In the genomic region with DNA sequence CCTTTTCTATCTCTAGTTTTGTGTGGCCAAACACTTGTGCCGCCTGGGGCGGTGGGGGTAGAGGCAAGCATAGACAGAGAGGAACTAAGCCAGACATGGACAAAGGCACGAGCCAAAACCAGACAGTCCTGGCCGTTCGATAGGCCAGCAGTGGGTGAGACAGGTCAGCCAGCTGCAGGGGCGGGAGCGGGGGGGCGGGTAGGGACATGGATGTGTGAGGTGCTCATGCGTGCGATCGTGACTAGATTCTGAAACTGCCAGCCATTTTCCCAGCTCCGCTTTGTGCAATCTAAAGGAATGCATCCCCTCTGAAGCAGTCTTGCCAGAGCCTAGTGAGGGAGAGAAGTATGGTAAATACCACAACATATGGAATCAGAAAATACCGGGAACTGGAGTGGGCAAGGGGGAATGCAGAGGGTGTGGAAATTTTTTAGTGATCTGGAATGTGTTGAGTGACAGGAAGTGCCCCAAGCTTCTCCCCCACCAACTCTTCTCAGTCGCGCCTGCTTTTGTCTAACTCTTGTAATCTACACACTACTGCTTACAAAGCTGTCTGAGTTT, we compare ENCODE assay signal across 8 cellular contexts.
DNase-seq lines count a peak whose midpoint lies in the region; ATAC-seq and TF ChIP-seq lines count a peak whose summit lies in the region.

No MANE protein-coding gene starts in this region.

- H3K9me3 ChIP-seq in Caco-2 (no peaks in the 10 kb centered on the region), MM.1S (replicated peaks; ENCODE audit: insufficient read depth, low read length) (no peaks in the 10 kb centered on the region), hepatocyte (ENCODE audit: low read depth) (no peaks in the 10 kb centered on the region)

- H3K4me3 ChIP-seq in Caco-2 (ENCODE audit: low read depth, low read length) (peak overlapping the region; percentile 49), MM.1S (ENCODE audit: low read length) (peak overlapping the region; percentile 45; the same call in 1 of the 2 replicates), astrocyte of the spinal cord (ENCODE audit: low read depth, low read length) (peak overlapping the region; percentile 72), hepatocyte (peak overlapping the region; percentile 47)

- H3K4me1 Mint-ChIP-seq in Caco-2 (ENCODE audit: low read depth, unreplicated experiment): peaks cover 7% of the 10 kb centered on the region

- H3K9me3 Mint-ChIP-seq in Caco-2 (ENCODE audit: unreplicated experiment): no peaks in the 10 kb centered on the region

- no peaks in the 10 kb centered on the region for H3K9me2 ChIP-seq in MM.1S (replicated peaks; ENCODE audit: insufficient read depth, low read length)
- no peaks in the 10 kb centered on the region for H3K9me2 ChIP-seq in hepatocyte (replicated peaks; ENCODE audit: insufficient read depth)

- under 1% methylated on average over 14 of the region's 15 CpGs for WGBS in hepatocyte (ENCODE audit: low lambda C conversion rate, missing lambda C conversion rate)

- DNase-seq in Caco-2 (peak; percentile 84 to 94), MM.1S (peak; percentile 15), astrocyte of the spinal cord (ENCODE audit: low read depth, low spot score) (peak; percentile 96), hepatocyte (ENCODE audit: low spot score) (peak; percentile 89), pulmonary artery endothelial cell (ENCODE audit: low read depth, low spot score) (peak; percentile 68), NCI-H187 (lab: John Stamatoyannopoulos, UW) (no peak)

- BruUV-seq in Caco-2 (replicated peaks; lab: Mats Ljungman, UMichigan): no TSS peak

- peak overlapping the region; percentile 98 for H3K4me3 Mint-ChIP-seq in Caco-2 (ENCODE audit: unreplicated experiment)

- H3K27ac Mint-ChIP-seq in Caco-2 (ENCODE audit: unreplicated experiment): peak overlapping the region; percentile 100

- in situ Hi-C loops in astrocyte of the spinal cord (cut with HindIII; ENCODE audit: low sequenced_read_pairs): no loop called here

- H3K27me3 ChIP-seq in Caco-2 (replicated peaks; ENCODE audit: control insufficient read depth, insufficient read depth, low read length): no peaks in the 10 kb centered on the region
- H3K27me3 ChIP-seq in MM.1S (replicated peaks; ENCODE audit: insufficient read depth, low read length): no peaks in the 10 kb centered on the region
- H3K27me3 ChIP-seq in hepatocyte: no peaks in the 10 kb centered on the region

- peak; percentile 50 for ATAC-seq in GM21576 (IDR thresholded peaks at IDR 0.05; ENCODE audit: unreplicated experiment)
- ATAC-seq in SK-N-SH treated with all-trans-retinoic acid at 6 μM for 48 hours: peak; percentile 74

- intact Hi-C loops in Caco-2 (cut with micrococcal nuclease; ENCODE audit: unreplicated experiment): loop anchor here (1.0 to 5.0 kb wide), 4 partner anchors 38 to 107 kb away; no protein-coding TSS in a partner anchor

- POLR2A ChIA-PET in Caco-2 (lab: Charles Lee): interaction anchor here (0.5 to 1.2 kb wide), 4 partner anchors 9 to 1675 kb away, joined by 3 to 7 read pairs (median 4); no protein-coding TSS in a partner anchor

- H3K4me2 ChIP-seq in MM.1S (ENCODE audit: low read depth, low read length): peak overlapping the region; percentile 52
- H3K4me2 ChIP-seq in hepatocyte: peak overlapping the region; percentile 79

- H3K27ac ChIP-seq in MM.1S (ENCODE audit: low read length) (no peak overlapping the region), hepatocyte (peak overlapping the region; percentile 97)

- H3K36me3 ChIP-seq in Caco-2 (ENCODE audit: control insufficient read depth, insufficient read depth, low read length) (no peaks in the 10 kb centered on the region), MM.1S (replicated peaks; ENCODE audit: insufficient read depth, low read length) (no peaks in the 10 kb centered on the region), hepatocyte (replicated peaks; ENCODE audit: insufficient read depth, low read depth) (no peaks in the 10 kb centered on the region)

- H3K9ac ChIP-seq in MM.1S (ENCODE audit: low read length): no peak overlapping the region

- H4K20me1 ChIP-seq in MM.1S (ENCODE audit: insufficient read depth, low read length) (no peaks in the 10 kb centered on the region), hepatocyte (ENCODE audit: insufficient read depth, poor library complexity, severe bottlenecking) (no peaks in the 10 kb centered on the region)

- H3F3A ChIP-seq in MM.1S (ENCODE audit: insufficient read depth, low read length): no peaks in the 10 kb centered on the region

- no peaks in the 10 kb centered on the region for H3K27me3 Mint-ChIP-seq in Caco-2 (ENCODE audit: insufficient read depth, unreplicated experiment)

- 0 out of 2 replicates have a peak overlapping the region, but pooled peaks have one; percentile 48 for H2AFZ ChIP-seq in MM.1S (ENCODE audit: low read length)
- H2AFZ ChIP-seq in hepatocyte: peak overlapping the region; percentile 18

- H3K4me1 ChIP-seq in Caco-2: peaks cover 37% of the 10 kb centered on the region
- H3K4me1 ChIP-seq in MM.1S (ENCODE audit: low read length): no peaks in the 10 kb centered on the region
- H3K4me1 ChIP-seq in hepatocyte (ENCODE audit: insufficient read depth): peaks cover 7% of the 10 kb centered on the region

- H3K36me3 Mint-ChIP-seq in Caco-2 (ENCODE audit: insufficient read depth, unreplicated experiment): peaks cover 25% of the 10 kb centered on the region

- CTCF ChIA-PET in Caco-2 (lab: Charles Lee): interaction anchor here (1.2 to 2.0 kb wide), 3 partner anchors 42 to 107 kb away, joined by 3 to 11 read pairs (median 9); no protein-coding TSS in a partner anchor

- H3K79me2 ChIP-seq in MM.1S (ENCODE audit: low read length) (no peaks in the 10 kb centered on the region), hepatocyte (peaks cover 44% of the 10 kb centered on the region)

- TF ChIP-seq CTCF in Caco-2 (IDR thresholded peaks at IDR 0.05; ENCODE audit: insufficient read depth in 1 of 2, low read depth in 1 of 2, low read length in 1 of 2, severe bottlenecking in 1 of 2, unreplicated experiment in 1 of 2): no peak
- no peak for TF ChIP-seq CTCF in MM.1S (IDR thresholded peaks at IDR 0.05; ENCODE audit: low read length)
- TF ChIP-seq CTCF in astrocyte of the spinal cord (IDR thresholded peaks at IDR 0.05; ENCODE audit: low read depth, low read length): no peak
- TF ChIP-seq CTCF in hepatocyte (IDR thresholded peaks at IDR 0.05; ENCODE audit: poor library complexity): no peak

TF ChIP-seq in SK-N-SH treated with all-trans-retinoic acid at 6 μM for 48 hours, 23 proteins besides CTCF, POLR2A, EP300 and RAD21 (continues in another document):
- no peak for TF ChIP-seq ESRRG (CRISPR knock-in tag; IDR thresholded peaks at IDR 0.05)
- TF ChIP-seq ZNF8 (CRISPR knock-in tag; IDR thresholded peaks at IDR 0.05): no peak
- TF ChIP-seq TOX (CRISPR knock-in tag; IDR thresholded peaks at IDR 0.05; ENCODE audit: borderline replicate concordance): no peak
- TF ChIP-seq TCF4 (CRISPR knock-in tag; IDR thresholded peaks at IDR 0.05; ENCODE audit: borderline replicate concordance): peak; percentile 26; the same call in 1 of the 2 replicates
- TF ChIP-seq POU6F1 (CRISPR knock-in tag; IDR thresholded peaks at IDR 0.05; ENCODE audit: borderline replicate concordance, low read depth): no peak
- no peak for TF ChIP-seq CSDC2 (CRISPR knock-in tag; IDR thresholded peaks at IDR 0.05)
- TF ChIP-seq ARNTL (CRISPR knock-in tag; IDR thresholded peaks at IDR 0.05; ENCODE audit: borderline replicate concordance, low read depth): no peak
- TF ChIP-seq, protein P1, sequence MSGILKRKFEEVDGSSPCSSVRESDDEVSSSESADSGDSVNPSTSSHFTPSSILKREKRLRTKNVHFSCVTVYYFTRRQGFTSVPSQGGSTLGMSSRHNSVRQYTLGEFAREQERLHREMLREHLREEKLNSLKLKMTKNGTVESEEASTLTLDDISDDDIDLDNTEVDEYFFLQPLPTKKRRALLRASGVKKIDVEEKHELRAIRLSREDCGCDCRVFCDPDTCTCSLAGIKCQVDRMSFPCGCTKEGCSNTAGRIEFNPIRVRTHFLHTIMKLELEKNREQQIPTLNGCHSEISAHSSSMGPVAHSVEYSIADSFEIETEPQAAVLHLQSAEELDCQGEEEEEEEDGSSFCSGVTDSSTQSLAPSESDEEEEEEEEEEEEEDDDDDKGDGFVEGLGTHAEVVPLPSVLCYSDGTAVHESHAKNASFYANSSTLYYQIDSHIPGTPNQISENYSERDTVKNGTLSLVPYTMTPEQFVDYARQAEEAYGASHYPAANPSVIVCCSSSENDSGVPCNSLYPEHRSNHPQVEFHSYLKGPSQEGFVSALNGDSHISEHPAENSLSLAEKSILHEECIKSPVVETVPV (CRISPR knock-in tag; IDR thresholded peaks at IDR 0.05): no peak
- TF ChIP-seq, protein P2, sequence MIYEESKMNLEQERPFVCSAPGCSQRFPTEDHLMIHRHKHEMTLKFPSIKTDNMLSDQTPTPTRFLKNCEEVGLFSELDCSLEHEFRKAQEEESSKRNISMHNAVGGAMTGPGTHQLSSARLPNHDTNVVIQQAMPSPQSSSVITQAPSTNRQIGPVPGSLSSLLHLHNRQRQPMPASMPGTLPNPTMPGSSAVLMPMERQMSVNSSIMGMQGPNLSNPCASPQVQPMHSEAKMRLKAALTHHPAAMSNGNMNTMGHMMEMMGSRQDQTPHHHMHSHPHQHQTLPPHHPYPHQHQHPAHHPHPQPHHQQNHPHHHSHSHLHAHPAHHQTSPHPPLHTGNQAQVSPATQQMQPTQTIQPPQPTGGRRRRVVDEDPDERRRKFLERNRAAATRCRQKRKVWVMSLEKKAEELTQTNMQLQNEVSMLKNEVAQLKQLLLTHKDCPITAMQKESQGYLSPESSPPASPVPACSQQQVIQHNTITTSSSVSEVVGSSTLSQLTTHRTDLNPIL (CRISPR knock-in tag; IDR thresholded peaks at IDR 0.05; ENCODE audit: low read depth): peak; percentile 29; the same call in 1 of the 2 replicates

Comparison
In these comparisons a context has a peak if more than half of its experiments do, and no peak if none do; other contexts are left out.
1. DNase-seq: peak in Caco-2 (2 of 2), MM.1S (single experiment), astrocyte of the spinal cord (single experiment), hepatocyte (single experiment) and pulmonary artery endothelial cell (single experiment); none in NCI-H187 (0 of 2).
2. Peak in every context shown above with its lines, with median percentiles within 50 percentile points of each other: H3K4me3 ChIP-seq.